23 cellular contexts compared by ENCODE assay signal in genomic region chr1:200977071-200977754, GRCh38.
"Had no signal": no experiment of that assay in that cellular context is flagged by ENCODE, and none has a peak within 500 bp of the region (broad histone marks: within the 10 kb centered on the region; RNA-seq: fewer than 3 reads in every experiment).

No MANE protein-coding gene starts in this region.

- H3K27me3 Mint-ChIP-seq: activated B cell treated with CpG ODN at 0.5 μM for 24 hours; activated CD4-positive, alpha-beta T cell treated with anti-CD3 and anti-CD28 coated beads, Interleukin-2, amount 10 ng/mL, durations not matched to agents 24 days and 14 days; activated naive CD8-positive, alpha-beta T cell treated with anti-CD3 and anti-CD28 coated beads, Interleukin-2, amount 10 ng/mL, durations not matched to agents 7 days and 5 days; T-helper 17 cell had no signal

- H3K4me3 Mint-ChIP-seq: activated B cell treated with CpG ODN at 0.5 μM for 24 hours; activated CD4-positive, alpha-beta T cell treated with anti-CD3 and anti-CD28 coated beads, Interleukin-2, amount 10 ng/mL, durations not matched to agents 24 days and 14 days; activated naive CD8-positive, alpha-beta T cell treated with anti-CD3 and anti-CD28 coated beads, Interleukin-2, amount 10 ng/mL, durations not matched to agents 7 days and 5 days; activated T-cell treated with anti-CD3 and anti-CD28 coated beads, Interleukin-2, amount 50 U/mL, for 72 hours; T-helper 17 cell had no signal

- H3K9me3 Mint-ChIP-seq: activated B cell treated with CpG ODN at 0.5 μM for 24 hours; activated CD4-positive, alpha-beta T cell treated with anti-CD3 and anti-CD28 coated beads, Interleukin-2, amount 10 ng/mL, durations not matched to agents 24 days and 14 days; activated naive CD8-positive, alpha-beta T cell treated with anti-CD3 and anti-CD28 coated beads, Interleukin-2, amount 10 ng/mL, durations not matched to agents 7 days and 5 days; activated T-cell treated with anti-CD3 and anti-CD28 coated beads, Interleukin-2, amount 50 U/mL, for 72 hours; activated T-helper 2 cell treated with anti-CD3 and anti-CD28 coated beads, Interferon-gamma antibody, Interleukin-2, Interleukin-4, amounts not matched to agents 10 μg/mL and 5 μg/mL and 100 μg/mL, durations not matched to agents 14 hours and 24 hours and 36 hours had no signal

- H3K4me3 ChIP-seq: adrenal gland, Peyer's patch had no signal

- H3K27me3 ChIP-seq: Peyer's patch had no signal

- H3K27ac ChIP-seq: adrenal gland, Peyer's patch had no signal

- DNase-seq: activated B cell treated with CpG ODN at 0.5 μM for 24 hours; activated CD4-positive, alpha-beta T cell treated with anti-CD3 and anti-CD28 coated beads for 1 hour; activated CD4-positive, alpha-beta T cell treated with anti-CD3 and anti-CD28 coated beads, Interleukin-2, amount 10 ng/mL, durations not matched to agents 24 days and 14 days; activated CD4-positive, alpha-beta T cell treated with anti-CD3 and anti-CD28 coated beads, Interleukin-2, amount 50 U/mL, for 48 hours; activated gamma-delta T cell treated with Interleukin-2 at 50 U/mL for 16 hours; activated naive CD8-positive, alpha-beta T cell treated with anti-CD3 and anti-CD28 coated beads, Interleukin-2, amount 10 ng/mL, durations not matched to agents 7 days and 5 days; activated T-cell treated with anti-CD3 and anti-CD28 coated beads for 4 hours; activated T-cell treated with anti-CD3 and anti-CD28 coated beads, Interleukin-2, amount 50 U/mL, for 72 hours; adrenal gland; anterior cingulate cortex; IMR-90; KG1; NCI-H1105 treated with DMSO at 0.1 percent for 48 hours; NCI-H1436 treated with DMSO at 0.1 percent for 48 hours; NCI-H187; NCI-H2081; NCI-H446; NCI-H524; Peyer's patch; SHP77 treated with DMSO at 0.1 percent for 48 hours; T-helper 17 cell; T-helper 9 cell had no signal

- H3K4me1 Mint-ChIP-seq: activated B cell treated with CpG ODN at 0.5 μM for 24 hours; activated CD4-positive, alpha-beta T cell treated with anti-CD3 and anti-CD28 coated beads, Interleukin-2, amount 10 ng/mL, durations not matched to agents 24 days and 14 days; activated naive CD8-positive, alpha-beta T cell treated with anti-CD3 and anti-CD28 coated beads, Interleukin-2, amount 10 ng/mL, durations not matched to agents 7 days and 5 days; T-helper 17 cell had no signal

- ATAC-seq: activated T-cell treated with anti-CD3 and anti-CD28 coated beads, Interleukin-2, amount 50 U/mL, for 72 hours; T-helper 17 cell had no signal

- H3K27ac Mint-ChIP-seq: activated B cell treated with CpG ODN at 0.5 μM for 24 hours; activated CD4-positive, alpha-beta T cell treated with anti-CD3 and anti-CD28 coated beads, Interleukin-2, amount 10 ng/mL, durations not matched to agents 24 days and 14 days; activated naive CD8-positive, alpha-beta T cell treated with anti-CD3 and anti-CD28 coated beads, Interleukin-2, amount 10 ng/mL, durations not matched to agents 7 days and 5 days; activated T-helper 2 cell treated with anti-CD3 and anti-CD28 coated beads, Interferon-gamma antibody, Interleukin-2, Interleukin-4, amounts not matched to agents 10 μg/mL and 5 μg/mL and 100 μg/mL, durations not matched to agents 14 hours and 24 hours and 36 hours had no signal

- H3K9me3 ChIP-seq: adrenal gland, Peyer's patch had no signal

- H3K36me3 ChIP-seq: adrenal gland, Peyer's patch had no signal

- H3K4me1 ChIP-seq: adrenal gland had no signal
